ENCODE assay signal across 31 cellular contexts in genomic region chr6:7100751-7101078, GRCh38.
"Had no signal": no experiment of that assay in that cellular context is flagged by ENCODE, and none has a peak within 500 bp of the region (broad histone marks: within the 10 kb centered on the region; RNA-seq: fewer than 3 reads in every experiment).

No MANE protein-coding gene starts in this region.

- H3K9me3 ChIP-seq: ascending aorta, Peyer's patch, SJSA1, SK-N-SH had no signal

- H3K9me2 ChIP-seq: SK-N-SH had no signal

- H3K36me3 ChIP-seq: ascending aorta, cardiac muscle cell, Peyer's patch, SJSA1, WERI-Rb-1 had no signal

- H3K4me3 ChIP-seq: ascending aorta, cardiac muscle cell, Peyer's patch, SJSA1 had no signal

- H3K27me3 Mint-ChIP-seq: activated CD8-positive, alpha-beta T cell treated with anti-CD3 and anti-CD28 coated beads for 36 hours; activated naive CD4-positive, alpha-beta T cell treated with anti-CD3 and anti-CD28 coated beads, Interleukin-2, amount 50 U/mL, for 24 hours; activated naive CD8-positive, alpha-beta T cell treated with anti-CD3 and anti-CD28 coated beads, Interleukin-2, amount 10 ng/mL, durations not matched to agents 7 days and 5 days; central memory CD8-positive, alpha-beta T cell; T-cell had no signal

- H3K27me3 ChIP-seq: ascending aorta, cardiac muscle cell, Peyer's patch, SJSA1 had no signal

- H3K9me3 Mint-ChIP-seq: activated CD8-positive, alpha-beta T cell treated with anti-CD3 and anti-CD28 coated beads for 36 hours; activated naive CD4-positive, alpha-beta T cell treated with anti-CD3 and anti-CD28 coated beads, Interleukin-2, amount 50 U/mL, for 24 hours; activated naive CD8-positive, alpha-beta T cell treated with anti-CD3 and anti-CD28 coated beads, Interleukin-2, amount 10 ng/mL, durations not matched to agents 7 days and 5 days; activated T-cell treated with anti-CD3 and anti-CD28 coated beads, Interleukin-2, amount 50 U/mL, for 72 hours; activated T-helper 17 cell treated with anti-CD3 and anti-CD28 coated beads, Interleukin-2, amount 50 U/mL, for 72 hours; central memory CD8-positive, alpha-beta T cell; T-cell had no signal

- H3K4me1 Mint-ChIP-seq: central memory CD8-positive, alpha-beta T cell had no signal

- H3K27ac ChIP-seq: ascending aorta, cardiac muscle cell, Peyer's patch, SJSA1, WERI-Rb-1 had no signal

- ATAC-seq: activated CD8-positive, alpha-beta T cell treated with anti-CD3 and anti-CD28 coated beads for 36 hours; activated T-cell treated with anti-CD3 and anti-CD28 coated beads, Interleukin-2, amount 50 U/mL, for 72 hours; activated T-helper 17 cell treated with anti-CD3 and anti-CD28 coated beads, Interleukin-2, amount 50 U/mL, for 72 hours; PC-3; T-helper 17 cell had no signal

- H3K4me1 ChIP-seq: ascending aorta, SJSA1 had no signal

- H3K4me3 Mint-ChIP-seq: activated CD8-positive, alpha-beta T cell treated with anti-CD3 and anti-CD28 coated beads for 36 hours; activated naive CD4-positive, alpha-beta T cell treated with anti-CD3 and anti-CD28 coated beads, Interleukin-2, amount 50 U/mL, for 24 hours; activated naive CD8-positive, alpha-beta T cell treated with anti-CD3 and anti-CD28 coated beads, Interleukin-2, amount 10 ng/mL, durations not matched to agents 7 days and 5 days; activated T-cell treated with anti-CD3 and anti-CD28 coated beads, Interleukin-2, amount 50 U/mL, for 72 hours; activated T-helper 17 cell treated with anti-CD3 and anti-CD28 coated beads, Interleukin-2, amount 50 U/mL, for 72 hours; central memory CD8-positive, alpha-beta T cell; T-cell; T-helper 17 cell had no signal

- H3K36me3 Mint-ChIP-seq: activated naive CD4-positive, alpha-beta T cell treated with anti-CD3 and anti-CD28 coated beads, Interleukin-2, amount 50 U/mL, for 24 hours; activated naive CD8-positive, alpha-beta T cell treated with anti-CD3 and anti-CD28 coated beads, Interleukin-2, amount 10 ng/mL, durations not matched to agents 7 days and 5 days; T-cell had no signal

- H3K9ac ChIP-seq: SK-N-SH had no signal

- DNase-seq: activated CD4-positive, alpha-beta T cell treated with anti-CD3 and anti-CD28 coated beads for 1 hour; activated CD4-positive, alpha-beta T cell treated with anti-CD3 and anti-CD28 coated beads for 48 hours; activated CD4-positive, CD25-positive, alpha-beta regulatory T cell; activated CD8-positive, alpha-beta T cell treated with anti-CD3 and anti-CD28 coated beads for 36 hours; activated gamma-delta T cell; activated naive CD4-positive, alpha-beta T cell treated with Interleukin-2 at 50 U/mL for 16 hours; activated naive CD8-positive, alpha-beta T cell treated with anti-CD3 and anti-CD28 coated beads, Interleukin-2, amount 10 ng/mL, durations not matched to agents 7 days and 5 days; activated T-cell treated with anti-CD3 and anti-CD28 coated beads, Interleukin-2, amount 50 U/mL, for 1 hour; activated T-cell treated with anti-CD3 and anti-CD28 coated beads, Interleukin-2, amount 50 U/mL, for 72 hours; amygdala; NCI-H1048; NCI-H1105 treated with DMSO at 0.1 percent for 48 hours; NCI-H1436; NCI-H1694; NCI-H1930; NCI-H345; NCI-H524 treated with DMSO at 0.1 percent for 48 hours; NK-92 treated with Interleukin-12 subunit alpha and Interleukin-12 subunit beta, amount 100 ng/mL, for 24 hours; PC-3; Peyer's patch; SK-N-SH; T-cell; T-helper 17 cell; T-helper 9 cell; WERI-Rb-1 had no signal

- H3K27ac Mint-ChIP-seq: activated CD8-positive, alpha-beta T cell treated with anti-CD3 and anti-CD28 coated beads for 36 hours; activated naive CD4-positive, alpha-beta T cell treated with anti-CD3 and anti-CD28 coated beads, Interleukin-2, amount 50 U/mL, for 24 hours; activated T-cell treated with anti-CD3 and anti-CD28 coated beads, Interleukin-2, amount 50 U/mL, for 72 hours; activated T-helper 17 cell treated with anti-CD3 and anti-CD28 coated beads, Interleukin-2, amount 50 U/mL, for 72 hours; T-cell; T-helper 17 cell had no signal

- H3K4me2 ChIP-seq: SK-N-SH had no signal
